8 cellular contexts compared by ENCODE assay signal in genomic region chr16:19804538-19805323, GRCh38.
DNase-seq lines count a peak whose midpoint lies in the region; ATAC-seq and TF ChIP-seq lines count a peak whose summit lies in the region.

No MANE protein-coding gene starts in this region.

- ATAC-seq in left lung (peak; percentile 46), HG03432 (IDR thresholded peaks at IDR 0.05; ENCODE audit: unreplicated experiment) (no peak)

- DNase-seq in NOMO-1 treated with DMSO at 0.1 percent for 48 hours (lab: John Stamatoyannopoulos, UW; ENCODE audit: unreplicated experiment) (peak; percentile 66), left lung (peak in 1 of 2 donors; percentile 72), germinal center (ENCODE audit: low spot score) (no peak), NCI-H226 (no peak)
- DNase-seq in activated naive CD4-positive, alpha-beta T cell treated with anti-CD3 and anti-CD28 coated beads, Interleukin-2, amount 50 U/mL, for 16 hours, result peak; percentile 17

- TF ChIP-seq CTCF in left lung (IDR thresholded peaks at IDR 0.05), result no peak

- H3K36me3 ChIP-seq in HUES64 (ENCODE audit: insufficient read depth, low read length) (no peaks in the 10 kb centered on the region), left lung (no peaks in the 10 kb centered on the region), thymus (ENCODE audit: control insufficient read depth, insufficient read depth) (no peaks in the 10 kb centered on the region)

- H3K27ac ChIP-seq in HUES64 (ENCODE audit: low read depth, low read length) (peak overlapping the region; percentile 45; the same call in 1 of the 2 replicates), left lung (peak overlapping the region in 1 of 2 donors; percentile 45), thymus (ENCODE audit: low read depth) (no peak overlapping the region)

- no peak overlapping the region for H3K4me3 ChIP-seq in HUES64 (ENCODE audit: low read length)
- no peak overlapping the region for H3K4me3 ChIP-seq in left lung
- peak overlapping the region; percentile 20 for H3K4me3 ChIP-seq in thymus (ENCODE audit: low read length)

- intact Hi-C loops in left lung (cut with DNase I), result no loop called here

- H3K4me1 ChIP-seq in HUES64 (ENCODE audit: insufficient read depth, low read length) (peaks cover 6% of the 10 kb centered on the region; the same call in 1 of the 2 replicates), left lung (peaks cover 0 to 9% of the 10 kb centered on the region in 2 donors), thymus (ENCODE audit: control insufficient read depth, insufficient read depth, low read length) (peaks cover 3% of the 10 kb centered on the region)

- H3K9me3 ChIP-seq in HUES64 (ENCODE audit: insufficient read depth, low read depth, low read length) (peaks cover 21% of the 10 kb centered on the region), left lung (peaks cover 0 to 6% of the 10 kb centered on the region in 2 donors), thymus (ENCODE audit: control insufficient read depth) (no peaks in the 10 kb centered on the region)

- 72% methylated on average over 10 of the region's 10 CpGs for WGBS in HUES64
- 25% methylated on average over 10 of the region's 10 CpGs for WGBS in thymus

- no peak overlapping the region for H3K9ac ChIP-seq in HUES64 (ENCODE audit: low read depth, low read length)

- H3K27me3 ChIP-seq in HUES64 (ENCODE audit: insufficient read depth, low read length) (no peaks in the 10 kb centered on the region), left lung (no peaks in the 10 kb centered on the region), thymus (ENCODE audit: control insufficient read depth, insufficient read depth) (no peaks in the 10 kb centered on the region)

Comparison
In these comparisons a context has a peak if more than half of its experiments do, and no peak if none do; other contexts are left out.
1. DNase-seq: peak in NOMO-1 treated with DMSO at 0.1 percent for 48 hours (single experiment) and activated naive CD4-positive, alpha-beta T cell treated with anti-CD3 and anti-CD28 coated beads, Interleukin-2, amount 50 U/mL, for 16 hours (single experiment); none in germinal center (single experiment) and NCI-H226 (single experiment).